31 cellular contexts compared by ENCODE assay signal in the genomic region with DNA sequence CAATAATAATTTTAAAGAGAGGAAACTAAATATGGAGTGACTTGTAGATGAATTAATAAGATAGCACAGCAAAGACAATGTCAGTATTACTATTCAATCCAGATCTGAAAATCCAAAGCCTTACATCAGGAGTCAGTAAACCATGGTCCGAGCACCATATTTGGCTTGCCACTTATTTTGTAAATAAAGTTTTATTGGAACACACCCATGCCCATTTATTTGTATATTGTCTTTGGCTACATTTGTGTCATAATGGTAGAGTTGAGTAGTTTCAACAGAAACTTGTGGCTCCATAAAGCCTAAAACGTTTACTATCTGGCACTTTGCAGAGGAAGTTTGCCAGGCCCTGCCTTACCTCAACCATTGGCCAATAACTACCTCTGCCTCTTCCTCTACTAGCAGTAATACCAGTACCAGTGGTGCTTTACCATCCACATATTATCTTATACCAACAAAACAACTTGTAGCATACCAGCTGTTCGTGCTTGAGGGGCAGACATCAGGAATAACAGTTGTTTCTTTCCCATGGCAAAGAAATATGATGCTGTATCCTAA.
"Had no signal": no experiment of that assay in that cellular context is flagged by ENCODE, and none has a peak within 500 bp of the region (broad histone marks: within the 10 kb centered on the region; RNA-seq: fewer than 3 reads in every experiment).

No MANE protein-coding gene starts in this region.

- H3K4me1 Mint-ChIP-seq: activated CD4-positive, alpha-beta memory T cell treated with anti-CD3 and anti-CD28 coated beads, Interleukin-2, amount 10 ng/mL, durations not matched to agents 7 days and 5 days; activated naive CD4-positive, alpha-beta T cell treated with anti-CD3 and anti-CD28 coated beads, Interleukin-2, amount 10 ng/mL, durations not matched to agents 7 days and 5 days; activated naive CD8-positive, alpha-beta T cell treated with anti-CD3 and anti-CD28 coated beads, Interleukin-2, amount 50 U/mL, for 24 hours had no signal

- H3K27me3 Mint-ChIP-seq: activated CD4-positive, alpha-beta memory T cell treated with anti-CD3 and anti-CD28 coated beads, Interleukin-2, amount 10 ng/mL, durations not matched to agents 7 days and 5 days; activated CD8-positive, alpha-beta memory T cell treated with anti-CD3 and anti-CD28 coated beads, Interleukin-2, amount 10 ng/mL, durations not matched to agents 7 days and 5 days; activated naive CD4-positive, alpha-beta T cell treated with anti-CD3 and anti-CD28 coated beads, Interleukin-2, amount 10 ng/mL, durations not matched to agents 7 days and 5 days; activated naive CD8-positive, alpha-beta T cell; activated naive CD8-positive, alpha-beta T cell treated with anti-CD3 and anti-CD28 coated beads, Interleukin-2, amount 50 U/mL, for 24 hours had no signal

- H3K4me1 ChIP-seq: Peyer's patch, SJSA1 had no signal

- FAIRE-seq: TTC549 had no signal

- H3K9me3 Mint-ChIP-seq: activated CD4-positive, alpha-beta memory T cell treated with anti-CD3 and anti-CD28 coated beads, Interleukin-2, amount 10 ng/mL, durations not matched to agents 7 days and 5 days; activated naive CD4-positive, alpha-beta T cell treated with anti-CD3 and anti-CD28 coated beads, Interleukin-2, amount 10 ng/mL, durations not matched to agents 7 days and 5 days; activated naive CD8-positive, alpha-beta T cell treated with anti-CD3 and anti-CD28 coated beads, Interleukin-2, amount 50 U/mL, for 24 hours; T-helper 1 cell treated with Interleukin-12 subunit alpha and Interleukin-12 subunit beta and Interleukin-4 antibody, amounts not matched to agents 30 μg/mL and 1 μg/mL, for 36 hours; T-helper 2 cell treated with Interferon-gamma antibody and Interleukin-4, amounts not matched to agents 5 μg/mL and 100 μg/mL, for 36 hours had no signal

- ATAC-seq: activated CD4-positive, CD25-positive, alpha-beta regulatory T cell treated with anti-CD3 and anti-CD28 coated beads, Interleukin-2, amount 50 U/mL, for 24 hours; activated CD8-positive, alpha-beta memory T cell treated with anti-CD3 and anti-CD28 coated beads, Interleukin-2, amount 10 ng/mL, durations not matched to agents 7 days and 5 days; activated naive CD8-positive, alpha-beta T cell treated with anti-CD3 and anti-CD28 coated beads, Interleukin-2, amount 50 U/mL, for 24 hours; PC-3 had no signal

- H3K4me3 Mint-ChIP-seq: activated CD4-positive, alpha-beta memory T cell treated with anti-CD3 and anti-CD28 coated beads, Interleukin-2, amount 10 ng/mL, durations not matched to agents 7 days and 5 days; activated CD8-positive, alpha-beta memory T cell treated with anti-CD3 and anti-CD28 coated beads, Interleukin-2, amount 10 ng/mL, durations not matched to agents 7 days and 5 days; activated naive CD4-positive, alpha-beta T cell treated with anti-CD3 and anti-CD28 coated beads, Interleukin-2, amount 10 ng/mL, durations not matched to agents 7 days and 5 days; activated naive CD8-positive, alpha-beta T cell; activated naive CD8-positive, alpha-beta T cell treated with anti-CD3 and anti-CD28 coated beads, Interleukin-2, amount 50 U/mL, for 24 hours; T-helper 1 cell treated with Interleukin-12 subunit alpha and Interleukin-12 subunit beta and Interleukin-4 antibody, amounts not matched to agents 30 μg/mL and 1 μg/mL, for 36 hours; T-helper 2 cell treated with Interferon-gamma antibody and Interleukin-4, amounts not matched to agents 5 μg/mL and 100 μg/mL, for 36 hours had no signal

- H3K27ac ChIP-seq: brain microvascular endothelial cell, Peyer's patch, SJSA1 had no signal

- H3K4me2 ChIP-seq: SK-N-SH had no signal

- H3K27me3 ChIP-seq: brain microvascular endothelial cell, Peyer's patch, SJSA1 had no signal

- H3K9ac ChIP-seq: SK-N-SH had no signal

- H3K4me3 ChIP-seq: Peyer's patch, SJSA1 had no signal

- DNase-seq: activated CD4-positive, alpha-beta memory T cell treated with anti-CD3 and anti-CD28 coated beads, Interleukin-2, amount 10 ng/mL, durations not matched to agents 7 days and 5 days; activated CD4-positive, alpha-beta T cell treated with anti-CD3 and anti-CD28 coated beads for 4 hours; activated CD4-positive, alpha-beta T cell treated with anti-CD3 and anti-CD28 coated beads, Interleukin-2, amount 50 U/mL, for 1 hour; activated CD8-positive, alpha-beta memory T cell treated with anti-CD3 and anti-CD28 coated beads for 24 hours; activated CD8-positive, alpha-beta memory T cell treated with anti-CD3 and anti-CD28 coated beads, Interleukin-2, amount 10 ng/mL, durations not matched to agents 7 days and 5 days; activated CD8-positive, alpha-beta memory T cell treated with anti-CD3 and anti-CD28 coated beads, Interleukin-2, amount 50 U/mL, for 48 hours; activated effector memory CD4-positive, alpha-beta T cell treated with Interleukin-2 at 50 U/mL for 16 hours; activated naive CD4-positive, alpha-beta T cell treated with anti-CD3 and anti-CD28 coated beads, Interleukin-2, amount 10 ng/mL, durations not matched to agents 7 days and 5 days; activated naive CD8-positive, alpha-beta T cell treated with anti-CD3 and anti-CD28 coated beads, Interleukin-2, amount 50 U/mL, for 24 hours; aorta; brain microvascular endothelial cell; central memory CD4-positive, alpha-beta T cell; NCI-H1048; NCI-H1436 treated with DMSO at 0.1 percent for 48 hours; NCI-H1694 treated with DMSO at 0.1 percent for 48 hours; NCI-H2029; NCI-H345; NCI-H524 treated with DMSO at 0.1 percent for 48 hours; NCI-H748 treated with DMSO at 0.1 percent for 48 hours; NK-92 treated with Interleukin-12 subunit alpha and Interleukin-12 subunit beta, amount 100 ng/mL, for 24 hours; PC-3; Peyer's patch; RPMI8226; SHP77 treated with DMSO at 0.1 percent for 48 hours; SK-N-SH had no signal

- H3K9me3 ChIP-seq: Peyer's patch, SJSA1, SK-N-SH had no signal

- H3K27ac Mint-ChIP-seq: activated CD4-positive, alpha-beta memory T cell treated with anti-CD3 and anti-CD28 coated beads, Interleukin-2, amount 10 ng/mL, durations not matched to agents 7 days and 5 days; activated CD8-positive, alpha-beta memory T cell treated with anti-CD3 and anti-CD28 coated beads, Interleukin-2, amount 10 ng/mL, durations not matched to agents 7 days and 5 days; activated naive CD4-positive, alpha-beta T cell treated with anti-CD3 and anti-CD28 coated beads, Interleukin-2, amount 10 ng/mL, durations not matched to agents 7 days and 5 days; activated naive CD8-positive, alpha-beta T cell; activated naive CD8-positive, alpha-beta T cell treated with anti-CD3 and anti-CD28 coated beads, Interleukin-2, amount 50 U/mL, for 24 hours; T-helper 1 cell treated with Interleukin-12 subunit alpha and Interleukin-12 subunit beta and Interleukin-4 antibody, amounts not matched to agents 30 μg/mL and 1 μg/mL, for 36 hours; T-helper 2 cell treated with Interferon-gamma antibody and Interleukin-4, amounts not matched to agents 5 μg/mL and 100 μg/mL, for 36 hours had no signal
